ENCODE assay signal across 10 cellular contexts in genomic region chr2:171347158-171347557, GRCh38.
A peak's percentile ranks its signal among the peaks of the same experiment; 100 is the strongest.
DNase-seq lines count a peak whose midpoint lies in the region; ATAC-seq and TF ChIP-seq lines count a peak whose summit lies in the region.
"Had no signal": no experiment of that assay in that cellular context is flagged by ENCODE, and none has a peak within 500 bp of the region (broad histone marks: within the 10 kb centered on the region; RNA-seq: fewer than 3 reads in every experiment).

No MANE protein-coding gene starts in this region.

- no peak for DNase-seq in activated CD4-positive, alpha-beta T cell treated with anti-CD3 and anti-CD28 coated beads, Interleukin-2, amount 10 ng/mL, durations not matched to agents 24 days and 14 days
- no peak for DNase-seq in activated CD4-positive, alpha-beta T cell treated with anti-CD3 and anti-CD28 coated beads, Interleukin-2, amount 50 U/mL, for 4 hours
- DNase-seq in choroid plexus epithelial cell (ENCODE audit: low read depth): peak; percentile 21
- no peak for DNase-seq in NCI-H1105 treated with DMSO at 0.1 percent for 48 hours (lab: John Stamatoyannopoulos, UW)
- no peak for DNase-seq in DMS114 treated with DMSO at 0.1 percent for 48 hours (lab: John Stamatoyannopoulos, UW; ENCODE audit: unreplicated experiment)
- DNase-seq: amygdala, left cardiac atrium had no signal

- H3K27me3 Mint-ChIP-seq in activated CD4-positive, alpha-beta T cell treated with anti-CD3 and anti-CD28 coated beads, Interleukin-2, amount 10 ng/mL, durations not matched to agents 24 days and 14 days: no peaks in the 10 kb centered on the region
- H3K27me3 Mint-ChIP-seq in stimulated activated memory B cell treated with anti-CD40 and anti-IgM and Interleukin-4, amounts not matched to agents 10 μg/mL and 1 μg/mL and 100 μg/mL, for 72 hours: no peaks in the 10 kb centered on the region

- peak overlapping the region; percentile 49 for H3K27ac Mint-ChIP-seq in activated CD4-positive, alpha-beta T cell treated with anti-CD3 and anti-CD28 coated beads, Interleukin-2, amount 10 ng/mL, durations not matched to agents 24 days and 14 days
- peak overlapping the region; percentile 89 for H3K27ac Mint-ChIP-seq in stimulated activated memory B cell treated with anti-CD40 and anti-IgM and Interleukin-4, amounts not matched to agents 10 μg/mL and 1 μg/mL and 100 μg/mL, for 72 hours

- no peak overlapping the region for H3K4me3 ChIP-seq in choroid plexus epithelial cell (ENCODE audit: low read depth, low read length)

- H3K4me3 Mint-ChIP-seq in activated CD4-positive, alpha-beta T cell treated with anti-CD3 and anti-CD28 coated beads, Interleukin-2, amount 10 ng/mL, durations not matched to agents 24 days and 14 days: no peak overlapping the region
- peak overlapping the region; percentile 12 for H3K4me3 Mint-ChIP-seq in stimulated activated memory B cell treated with anti-CD40 and anti-IgM and Interleukin-4, amounts not matched to agents 10 μg/mL and 1 μg/mL and 100 μg/mL, for 72 hours

- no peaks in the 10 kb centered on the region for H3K36me3 Mint-ChIP-seq in activated CD4-positive, alpha-beta T cell treated with anti-CD3 and anti-CD28 coated beads, Interleukin-2, amount 10 ng/mL, durations not matched to agents 24 days and 14 days (ENCODE audit: low read depth)
- peaks cover 6% of the 10 kb centered on the region for H3K36me3 Mint-ChIP-seq in stimulated activated memory B cell treated with anti-CD40 and anti-IgM and Interleukin-4, amounts not matched to agents 10 μg/mL and 1 μg/mL and 100 μg/mL, for 72 hours

- intact Hi-C loops in activated CD4-positive, alpha-beta T cell treated with anti-CD3 and anti-CD28 coated beads, Interleukin-2, amount 10 ng/mL, durations not matched to agents 24 days and 14 days (cut with micrococcal nuclease): loop anchor here (1.0 to 2.0 kb wide), 2 partner anchors 20 to 28 kb away; no protein-coding TSS in a partner anchor

- TF ChIP-seq CTCF in choroid plexus epithelial cell (conservative IDR thresholded peaks at IDR 0.05; ENCODE audit: low read depth, low read length): peak; percentile 26

- peaks cover 2% of the 10 kb centered on the region for H3K9me3 Mint-ChIP-seq in activated CD4-positive, alpha-beta T cell treated with anti-CD3 and anti-CD28 coated beads, Interleukin-2, amount 10 ng/mL, durations not matched to agents 24 days and 14 days
- no peaks in the 10 kb centered on the region for H3K9me3 Mint-ChIP-seq in stimulated activated memory B cell treated with anti-CD40 and anti-IgM and Interleukin-4, amounts not matched to agents 10 μg/mL and 1 μg/mL and 100 μg/mL, for 72 hours

- peak; percentile 52 for ATAC-seq in HG03175 (IDR thresholded peaks at IDR 0.05; ENCODE audit: unreplicated experiment)
- ATAC-seq in stimulated activated memory B cell treated with anti-CD40 and anti-IgM and Interleukin-4, amounts not matched to agents 10 μg/mL and 1 μg/mL and 100 μg/mL, for 72 hours: peak; percentile 53
- no peak for ATAC-seq in HG02571 (IDR thresholded peaks at IDR 0.05; ENCODE audit: unreplicated experiment)

- peaks cover 26% of the 10 kb centered on the region for H3K4me1 Mint-ChIP-seq in activated CD4-positive, alpha-beta T cell treated with anti-CD3 and anti-CD28 coated beads, Interleukin-2, amount 10 ng/mL, durations not matched to agents 24 days and 14 days
- H3K4me1 Mint-ChIP-seq in stimulated activated memory B cell treated with anti-CD40 and anti-IgM and Interleukin-4, amounts not matched to agents 10 μg/mL and 1 μg/mL and 100 μg/mL, for 72 hours: peaks cover 43% of the 10 kb centered on the region
